In the genomic region with DNA sequence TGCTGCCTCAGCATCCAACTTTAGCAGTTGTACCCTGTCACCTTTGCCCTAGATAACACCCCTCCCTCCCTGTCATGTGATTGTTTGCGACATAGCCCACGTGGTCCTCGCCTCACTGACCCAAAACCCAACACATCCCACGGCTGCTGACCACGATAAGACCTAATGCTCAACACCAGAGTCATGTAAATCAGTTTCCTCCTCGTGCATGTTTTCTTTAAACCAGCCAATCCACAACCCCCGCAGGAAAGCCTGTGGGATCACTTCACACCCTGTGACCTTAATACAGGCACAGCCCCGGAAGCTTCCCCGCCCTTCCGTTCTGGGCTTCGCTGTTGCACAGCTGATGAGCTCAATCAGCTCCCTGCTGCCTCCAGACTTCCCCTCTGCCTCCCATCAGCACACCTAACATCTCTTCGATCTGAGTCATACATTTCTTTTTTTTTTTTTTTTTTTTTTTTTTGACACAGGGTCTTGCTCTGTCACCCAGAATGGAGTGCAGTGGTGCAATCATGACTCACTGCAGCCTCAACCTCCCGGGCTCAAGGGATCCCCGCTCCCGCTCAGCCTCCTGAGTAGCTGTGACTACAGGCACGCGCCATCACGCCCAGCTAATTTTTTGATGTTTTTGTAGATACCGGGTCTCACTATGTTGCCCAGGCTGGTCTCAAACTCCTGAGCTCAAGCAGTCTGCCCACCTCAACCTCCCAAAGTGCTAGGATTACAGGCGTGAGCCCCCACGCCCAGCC, we compare ENCODE assay signal across 14 cellular contexts. TPM values are rescaled to one million over a fixed set of nuclear protein-coding genes. Genes with fewer than 3 reads are reported as not detected.
DNase-seq lines count a peak whose midpoint lies in the region; ATAC-seq, FAIRE-seq and TF ChIP-seq lines count a peak whose summit lies in the region.
"Not testable (repeated sequence)": the region's sequence is repeated elsewhere in the genome, so short reads cannot be mapped to it uniquely, and the experiment has no call there.
"Had no signal": no experiment of that assay in that cellular context is flagged by ENCODE, and none has a peak within 500 bp of the region (broad histone marks: within the 10 kb centered on the region; RNA-seq: fewer than 3 reads in every experiment).

No MANE protein-coding gene starts in this region.

- H3K79me2 ChIP-seq in K562 (ENCODE audit: control insufficient read depth, insufficient read depth, low read length): not testable (repeated sequence)

- in situ Hi-C loops in K562 (cut with MboI): loop anchor here (25.0 kb wide), 1 partner anchor 102 kb away; no protein-coding TSS in a partner anchor

- H3K4me2 ChIP-seq in K562 (ENCODE audit: insufficient read depth, low read length): not testable (repeated sequence)

- H4K20me1 ChIP-seq in K562 (replicated peaks; ENCODE audit: control insufficient read depth, insufficient read depth, low read length): not testable (repeated sequence)

- H3K27me3 Mint-ChIP-seq in T-helper 17 cell: not testable (repeated sequence)

- not testable (repeated sequence) for H3K4me3 ChIP-seq in K562, right lobe of liver

- H3K4me1 Mint-ChIP-seq in T-helper 17 cell: not testable (repeated sequence)

- not testable (repeated sequence) for H3K36me3 Mint-ChIP-seq in T-helper 17 cell (ENCODE audit: low read depth)

- not testable (repeated sequence) for H2AFZ ChIP-seq in K562 (ENCODE audit: low read depth, low read length)

- not testable (repeated sequence) for BruUV-seq in K562 (replicated peaks; lab: Mats Ljungman, UMichigan)

- not testable (repeated sequence) for H3K4me3 Mint-ChIP-seq in T-helper 17 cell

- ATAC-seq in GM18502 (IDR thresholded peaks at IDR 0.05; ENCODE audit: poor library complexity, unreplicated experiment): peak; percentile 73
- ATAC-seq in GM19452 (IDR thresholded peaks at IDR 0.05; ENCODE audit: unreplicated experiment): peak; percentile 89
- peak; percentile 62 for ATAC-seq in HG02610 (IDR thresholded peaks at IDR 0.05; ENCODE audit: unreplicated experiment)
- ATAC-seq in HG03378 (IDR thresholded peaks at IDR 0.05; ENCODE audit: unreplicated experiment): peak; percentile 80
- peak; percentile 94 for ATAC-seq in T-helper 17 cell
- ATAC-seq in K562: peak; percentile 98
- peak; percentile 60 to 87 (median 84) for ATAC-seq in right lobe of liver
- ATAC-seq in stimulated activated naive CD8-positive, alpha-beta T cell treated with anti-CD3 and anti-CD28 coated beads, Interleukin-15, Interleukin-2, amounts not matched to agents 100 U/mL and 50 U/mL, for 24 hours: peak; percentile 99

- not testable (repeated sequence) for H3K36me3 ChIP-seq in K562 (ENCODE audit: control insufficient read depth, insufficient read depth, low read length); right lobe of liver

- POLR2A ChIA-PET in K562 (lab: Yijun Ruan, JAX): not testable (repeated sequence)

- WGBS in K562 (ENCODE audit: insufficient coverage, low coverage, missing lambda C conversion rate): no CpG with 5 or more reads among the region's 21 CpGs
- WGBS in right lobe of liver (ENCODE audit: insufficient coverage, low coverage, low lambda C conversion rate, missing lambda C conversion rate): no CpG with 5 or more reads among the region's 21 CpGs

- H3K27me3 ChIP-seq in K562 (ENCODE audit: control insufficient read depth in 2 of 2, insufficient read depth in 2 of 2, low read length in 2 of 2); right lobe of liver: not testable (repeated sequence)

- not testable (repeated sequence) for H3K9me1 ChIP-seq in K562 (ENCODE audit: control insufficient read depth, insufficient read depth, low read length)

- not testable (repeated sequence) for TF ChIP-seq POLR2A in K562 (conservative IDR thresholded peaks at IDR 0.05); right lobe of liver (IDR thresholded peaks at IDR 0.05)

- CTCF ChIA-PET in K562 (lab: Yijun Ruan, JAX; ENCODE audit: low intra/inter-chr PET ratio): not testable (repeated sequence)

- H3K27ac ChIP-seq in K562 (ENCODE audit: extremely low read depth, low read depth, low read length); right lobe of liver: not testable (repeated sequence)

- not testable (repeated sequence) for H3K27ac Mint-ChIP-seq in T-helper 17 cell

- DNase-seq in T-helper 17 cell; K562 (ENCODE audit: extremely low read depth in 1 of 4, low spot score in 3 of 4); right lobe of liver; stimulated activated naive CD8-positive, alpha-beta T cell treated with anti-CD3 and anti-CD28 coated beads, Interleukin-15, Interleukin-2, amounts not matched to agents 100 U/mL and 50 U/mL, for 24 hours: not testable (repeated sequence)

- not testable (repeated sequence) for TF ChIP-seq CTCF in K562 (IDR thresholded peaks at IDR 0.05 in 2 of 3, conservative IDR thresholded peaks at IDR 0.05 in 1 of 3; ENCODE audit: insufficient read depth in 2 of 3, low read depth in 1 of 3, low read length in 3 of 3); right lobe of liver (IDR thresholded peaks at IDR 0.05)

- not testable (repeated sequence) for H3K9ac ChIP-seq in K562 (ENCODE audit: insufficient read depth in 1 of 2, low read depth in 2 of 2, low read length in 2 of 2)

- TF ChIP-seq RAD21 in K562 (CRISPR knock-in tag; conservative IDR thresholded peaks at IDR 0.05 in 1 of 2, IDR thresholded peaks at IDR 0.05 in 1 of 2): not testable (repeated sequence)

- not testable (repeated sequence) for H3K9me3 ChIP-seq in T-helper 17 cell (ENCODE audit: control insufficient read depth, low read length, poor library complexity, severe bottlenecking); K562 (replicated peaks; ENCODE audit: control insufficient read depth, insufficient read depth, low read depth, low read length); right lobe of liver

- intact Hi-C loops in K562 (cut with micrococcal nuclease); right lobe of liver (cut with DNase I): not testable (repeated sequence)

- TF ChIP-seq EP300 in K562 (IDR thresholded peaks at IDR 0.05; ENCODE audit: low read length): not testable (repeated sequence)

- not testable (repeated sequence) for H3K4me1 ChIP-seq in K562 (replicated peaks in 1 of 2; ENCODE audit: control insufficient read depth in 2 of 2, insufficient read depth in 2 of 2, low read length in 2 of 2); right lobe of liver

- not testable (repeated sequence) for FAIRE-seq in K562 (lab: Jason Lieb, UNC)

RNA-seq across cellular contexts. Expression of a gene that starts 9.7 kb away (rescaled TPM):
- total RNA-seq in T-helper 17 cell: not detected
- not detected in 2 replicates for total RNA-seq in K562 (2011; cell fraction: chromatin; rRNA removed; ENCODE audit: low replicate concordance)
- total RNA-seq in K562 (2011; cell fraction: nucleolus; rRNA removed): not detected in 2 replicates
- total RNA-seq in K562 (2011; cell fraction: nucleoplasm; rRNA removed): not detected in 2 replicates
- not detected in 2 replicates for total RNA-seq in K562 (2014; rRNA removed)
- not detected in 2 replicates for total RNA-seq in K562 (2014; rRNA removed; fragmentation: Illumina TruSeq; extraction: Trizol)
- not detected in 2 replicates for total RNA-seq in K562 (2015; rRNA removed; fragmentation: Illumina TruSeq; extraction: Trizol)
- total RNA-seq in K562 (2021): not detected in 2 replicates
- 0.14 TPM in 1 of 2 replicates, not detected in the other for polyA plus RNA-seq in K562 (2011; rRNA removed)
- 0.12 TPM in 1 of 2 replicates, not detected in the other for polyA plus RNA-seq in K562 (2011; cell fraction: cytosol; rRNA removed)
- polyA plus RNA-seq in K562 (2011; cell fraction: nucleus; rRNA removed): 0.13 TPM in 1 of 2 replicates, not detected in the other
- polyA plus RNA-seq in K562 (2012): 0.07 and 0.64 TPM in 2 replicates
- polyA plus RNA-seq in K562 (2014; fragmentation: Illumina TruSeq; extraction: Trizol): 0.17 TPM in 1 of 2 replicates, not detected in the other
- polyA plus RNA-seq in K562 (2014; fragmentation: Nextera tagmentation; extraction: Ambion mirVana): under 1 TPM in 1 of 2 experiments, not detected in 1; 0.06 TPM
- polyA plus RNA-seq in K562 (2014; rRNA removed): not detected in 2 replicates
- not detected in 2 replicates for polyA minus RNA-seq in K562 (2011; rRNA and poly(A)+ RNA removed)
- polyA minus RNA-seq in K562 (2011; cell fraction: cytosol; rRNA and poly(A)+ RNA removed): not detected in 2 replicates
- not detected in 2 replicates for polyA minus RNA-seq in K562 (2011; cell fraction: nucleus; rRNA and poly(A)+ RNA removed)
- not detected for total RNA-seq in right lobe of liver
- total RNA-seq: astrocyte; CD4-positive, alpha-beta memory T cell; kidney; right atrium auricular region; SJCRH30; urinary bladder had no signal
- polyA plus RNA-seq: CD4-positive, alpha-beta memory T cell; urinary bladder had no signal

RNA-seq across cellular contexts. Expression of a gene that starts 27.4 kb away (rescaled TPM):
- total RNA-seq in T-helper 17 cell (not detected), K562 (2014; rRNA removed) (not detected in 2 replicates), K562 (2014; rRNA removed; fragmentation: Illumina TruSeq; extraction: Trizol) (not detected in 2 replicates), K562 (2015; rRNA removed; fragmentation: Illumina TruSeq; extraction: Trizol) (not detected in 2 replicates), K562 (2021) (not detected in 2 replicates), right lobe of liver (not detected)
- total RNA-seq in K562 (2011; cell fraction: chromatin; rRNA removed; ENCODE audit: low replicate concordance): not detected in 2 replicates
- not detected in 2 replicates for total RNA-seq in K562 (2011; cell fraction: nucleolus; rRNA removed)
- not detected in 2 replicates for total RNA-seq in K562 (2011; cell fraction: nucleoplasm; rRNA removed)
- polyA plus RNA-seq in K562 (2011; rRNA removed) (not detected in 2 replicates), K562 (2014; fragmentation: Illumina TruSeq; extraction: Trizol) (not detected in 2 replicates), K562 (2014; fragmentation: Nextera tagmentation; extraction: Ambion mirVana) (not detected), K562 (2014; rRNA removed) (not detected in 2 replicates)
- 0.06 TPM in 1 of 2 replicates, not detected in the other for polyA plus RNA-seq in K562 (2011; cell fraction: cytosol; rRNA removed)
- not detected in 2 replicates for polyA plus RNA-seq in K562 (2011; cell fraction: nucleus; rRNA removed)
- polyA plus RNA-seq in K562 (2012): 0.07 TPM in 1 of 2 replicates, not detected in the other
- not detected in 2 replicates for polyA minus RNA-seq in K562 (2011; rRNA and poly(A)+ RNA removed)
- not detected in 2 replicates for polyA minus RNA-seq in K562 (2011; cell fraction: cytosol; rRNA and poly(A)+ RNA removed)
- polyA minus RNA-seq in K562 (2011; cell fraction: nucleus; rRNA and poly(A)+ RNA removed): not detected in 2 replicates
- total RNA-seq: astrocyte; CD4-positive, alpha-beta memory T cell; kidney; right atrium auricular region; SJCRH30; urinary bladder had no signal
- polyA plus RNA-seq: CD4-positive, alpha-beta memory T cell; urinary bladder had no signal

RNA-seq across cellular contexts. Expression of a gene that starts 47.5 kb away (rescaled TPM):
- total RNA-seq in T-helper 17 cell: not detected
- not detected in 2 replicates for total RNA-seq in K562 (2011; cell fraction: chromatin; rRNA removed; ENCODE audit: low replicate concordance)
- total RNA-seq in K562 (2011; cell fraction: nucleolus; rRNA removed): not detected in 2 replicates
- total RNA-seq in K562 (2011; cell fraction: nucleoplasm; rRNA removed): not detected in 2 replicates
- not detected in 2 replicates for total RNA-seq in K562 (2014; rRNA removed)
- total RNA-seq in K562 (2014; rRNA removed; fragmentation: Illumina TruSeq; extraction: Trizol): not detected in 2 replicates
- total RNA-seq in K562 (2015; rRNA removed; fragmentation: Illumina TruSeq; extraction: Trizol): not detected in 2 replicates
- total RNA-seq in K562 (2021): not detected in 2 replicates
- not detected in 2 replicates for polyA plus RNA-seq in K562 (2011; rRNA removed)
- not detected in 2 replicates for polyA plus RNA-seq in K562 (2011; cell fraction: cytosol; rRNA removed)
- polyA plus RNA-seq in K562 (2011; cell fraction: nucleus; rRNA removed): not detected in 2 replicates
- polyA plus RNA-seq in K562 (2012): not detected in 2 replicates
- polyA plus RNA-seq in K562 (2014; fragmentation: Illumina TruSeq; extraction: Trizol): not detected in 2 replicates
- not detected for polyA plus RNA-seq in K562 (2014; fragmentation: Nextera tagmentation; extraction: Ambion mirVana)
- polyA plus RNA-seq in K562 (2014; rRNA removed): not detected in 2 replicates
- polyA minus RNA-seq in K562 (2011; rRNA and poly(A)+ RNA removed): not detected in 2 replicates
- not detected in 2 replicates for polyA minus RNA-seq in K562 (2011; cell fraction: cytosol; rRNA and poly(A)+ RNA removed)
- not detected in 2 replicates for polyA minus RNA-seq in K562 (2011; cell fraction: nucleus; rRNA and poly(A)+ RNA removed)
- not detected for total RNA-seq in right lobe of liver
- total RNA-seq: astrocyte; CD4-positive, alpha-beta memory T cell; kidney; right atrium auricular region; SJCRH30; urinary bladder had no signal
- polyA plus RNA-seq: CD4-positive, alpha-beta memory T cell; urinary bladder had no signal
